Comparison of ENCODE assay signal across 1 cellular context in genomic region chr4:138236035-138236434, GRCh38.
TF ChIP-seq lines count a peak whose summit lies in the region.

No MANE protein-coding gene starts in this region.

TF ChIP-seq in K562, 482 proteins besides CTCF, POLR2A, EP300 and RAD21:
- 0 out of 2 replicates have a peak, but pooled peaks have one; percentile 4 for TF ChIP-seq RBFOX2 (IDR thresholded peaks at IDR 0.05; ENCODE audit: low read depth, low read length)
- TF ChIP-seq KDM5B (IDR thresholded peaks at IDR 0.05; ENCODE audit: insufficient replicate concordance, low read depth, low read length) = no peak
- TF ChIP-seq KLF13 (tag; IDR thresholded peaks at IDR 0.05; ENCODE audit: borderline replicate concordance, low read depth) = no peak
- no peak for TF ChIP-seq ZFP91 (CRISPR knock-in tag; IDR thresholded peaks at IDR 0.05)
- no peak for TF ChIP-seq PHF8 (IDR thresholded peaks at IDR 0.05; ENCODE audit: borderline replicate concordance, low read length)
- TF ChIP-seq BDP1 (IDR thresholded peaks at IDR 0.05; ENCODE audit: insufficient read depth, insufficient read length) = no peak
- TF ChIP-seq U2AF2 (optimal IDR thresholded peaks at IDR 0.05; ENCODE audit: low read depth, low read length) = no peak
- 0 out of 2 replicates have a peak, but pooled peaks have one; percentile 7 for TF ChIP-seq ZNF592 (IDR thresholded peaks at IDR 0.05)
- TF ChIP-seq GTF2B (IDR thresholded peaks at IDR 0.05; ENCODE audit: extremely low read depth, insufficient read length) = no peak
- peak; percentile 32; the same call in 1 of the 2 replicates for TF ChIP-seq TOE1 (IDR thresholded peaks at IDR 0.05; ENCODE audit: borderline replicate concordance)
- TF ChIP-seq TOE1 (CRISPR knock-in tag; IDR thresholded peaks at IDR 0.05; ENCODE audit: borderline replicate concordance, low read depth) = no peak
- peak; percentile 41; the same call in 1 of the 2 replicates for TF ChIP-seq RAD51 (IDR thresholded peaks at IDR 0.05; ENCODE audit: borderline replicate concordance, low read depth)
- no peak for TF ChIP-seq NELFE (IDR thresholded peaks at IDR 0.05; ENCODE audit: insufficient read depth, insufficient read length)
- no peak for TF ChIP-seq ZNF347 (CRISPR knock-in tag; IDR thresholded peaks at IDR 0.05; ENCODE audit: low read depth)
- TF ChIP-seq TFE3 (CRISPR knock-in tag; IDR thresholded peaks at IDR 0.05) = peak; percentile 87
